ENCODE assay signal across 8 cellular contexts in the genomic region with DNA sequence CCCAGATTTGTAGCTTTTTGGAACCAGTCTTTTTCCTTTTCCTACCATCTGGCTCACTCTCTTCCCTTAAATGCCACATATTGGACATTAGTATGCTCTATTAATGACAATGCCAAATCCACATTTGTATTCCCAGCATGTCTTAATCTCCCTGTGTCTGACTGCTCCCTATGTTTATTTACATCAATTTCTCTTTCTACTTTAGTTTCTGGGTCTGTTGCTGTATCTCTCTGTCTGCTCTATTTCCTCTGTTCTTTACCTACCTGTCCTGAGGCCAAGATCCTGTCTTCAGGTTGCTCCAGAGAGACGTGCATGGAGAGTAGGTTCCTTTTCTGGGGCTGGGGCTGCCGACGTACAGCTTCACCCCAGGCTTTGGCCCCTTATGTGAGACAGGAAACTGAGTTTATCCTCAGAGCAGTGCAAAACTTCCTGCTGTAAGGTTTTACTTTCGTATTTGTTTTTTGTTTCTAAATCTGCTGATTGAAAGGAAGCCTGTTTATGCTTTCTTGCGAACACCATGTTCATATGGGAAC. TPM values are rescaled to one million over a fixed set of nuclear protein-coding genes. Genes with fewer than 3 reads are reported as not detected.
DNase-seq lines count a peak whose midpoint lies in the region; ATAC-seq and TF ChIP-seq lines count a peak whose summit lies in the region.

No MANE protein-coding gene starts in this region.

- no peak overlapping the region for H3K4me3 Mint-ChIP-seq in stimulated activated memory B cell treated with anti-CD40 and anti-IgM and Interleukin-4, amounts not matched to agents 10 μg/mL and 1 μg/mL and 100 μg/mL, for 72 hours

- DNase-seq in T follicular helper cell (ENCODE audit: low read depth) (peak; percentile 9), dermis microvascular lymphatic vessel endothelial cell (ENCODE audit: low read depth in 2 of 2) (peak; percentile 14 to 65), AG20443 (ENCODE audit: low spot score) (no peak), WERI-Rb-1 (no peak), RWPE1 (ENCODE audit: low spot score) (no peak)

- CTCF ChIA-PET in RWPE1 (lab: Yijun Ruan, JAX) = interaction anchor here (0.6 to 1.2 kb wide), 4 partner anchors 8 to 624 kb away, joined by 3 to 6 read pairs (median 4); no protein-coding TSS in a partner anchor

- POLR2A ChIA-PET in RWPE1 (lab: Yijun Ruan, JAX; ENCODE audit: low non-redundant PET) = no interaction called here

- ATAC-seq in GM18511 (IDR thresholded peaks at IDR 0.05; ENCODE audit: unreplicated experiment) (peak; percentile 85), HG02642 (IDR thresholded peaks at IDR 0.05; ENCODE audit: poor library complexity, unreplicated experiment) (peak; percentile 86)
- ATAC-seq in stimulated activated memory B cell treated with anti-CD40 and anti-IgM and Interleukin-4, amounts not matched to agents 10 μg/mL and 1 μg/mL and 100 μg/mL, for 72 hours = peak; percentile 87

- H3K4me1 Mint-ChIP-seq in stimulated activated memory B cell treated with anti-CD40 and anti-IgM and Interleukin-4, amounts not matched to agents 10 μg/mL and 1 μg/mL and 100 μg/mL, for 72 hours = peaks cover 1% of the 10 kb centered on the region

- H3K27ac ChIP-seq in WERI-Rb-1 (no peak overlapping the region), RWPE1 (no peak overlapping the region)

- H3K9me3 Mint-ChIP-seq in stimulated activated memory B cell treated with anti-CD40 and anti-IgM and Interleukin-4, amounts not matched to agents 10 μg/mL and 1 μg/mL and 100 μg/mL, for 72 hours = peaks cover 2% of the 10 kb centered on the region

- TF ChIP-seq CTCF in WERI-Rb-1 (IDR thresholded peaks at IDR 0.05; ENCODE audit: low read depth, low read length) (no peak), RWPE1 (conservative IDR thresholded peaks at IDR 0.05; ENCODE audit: low read depth) (no peak)

- no peaks in the 10 kb centered on the region for H3K27me3 Mint-ChIP-seq in stimulated activated memory B cell treated with anti-CD40 and anti-IgM and Interleukin-4, amounts not matched to agents 10 μg/mL and 1 μg/mL and 100 μg/mL, for 72 hours

- H3K36me3 ChIP-seq in WERI-Rb-1 = no peaks in the 10 kb centered on the region

- H3K36me3 Mint-ChIP-seq in stimulated activated memory B cell treated with anti-CD40 and anti-IgM and Interleukin-4, amounts not matched to agents 10 μg/mL and 1 μg/mL and 100 μg/mL, for 72 hours = peaks cover 15% of the 10 kb centered on the region

- no peak overlapping the region for H3K27ac Mint-ChIP-seq in stimulated activated memory B cell treated with anti-CD40 and anti-IgM and Interleukin-4, amounts not matched to agents 10 μg/mL and 1 μg/mL and 100 μg/mL, for 72 hours

- no peaks in the 10 kb centered on the region for H3K9me3 ChIP-seq in WERI-Rb-1 (ENCODE audit: severe bottlenecking)

- H3K27me3 ChIP-seq in WERI-Rb-1 (ENCODE audit: insufficient read depth, low read depth, severe bottlenecking) = no peaks in the 10 kb centered on the region

- no peak overlapping the region for H3K4me3 ChIP-seq in WERI-Rb-1 (ENCODE audit: low read depth, low read length)

RNA-seq across cellular contexts. Expression of a gene that starts 25.6 kb away (rescaled TPM):
- total RNA-seq in dermis microvascular lymphatic vessel endothelial cell = under 0.01 TPM in 2 replicates

RNA-seq across cellular contexts. Expression of a gene that starts 36.7 kb away (rescaled TPM):
- total RNA-seq in dermis microvascular lymphatic vessel endothelial cell = not detected in 2 replicates

RNA-seq across cellular contexts. Expression of a gene that starts 53.3 kb away (rescaled TPM):
- under 0.01 and 0.25 TPM in 2 replicates for total RNA-seq in dermis microvascular lymphatic vessel endothelial cell

Comparison
In these comparisons a context has a peak if more than half of its experiments do, and no peak if none do; other contexts are left out.
1. DNase-seq: peak in T follicular helper cell (single experiment) and dermis microvascular lymphatic vessel endothelial cell (2 of 2); none in AG20443 (single experiment), WERI-Rb-1 (single experiment) and RWPE1 (single experiment).
2. Peak in every context shown above with its lines, with median percentiles within 50 percentile points of each other: ATAC-seq.